8 cellular contexts compared by ENCODE assay signal in the genomic region with DNA sequence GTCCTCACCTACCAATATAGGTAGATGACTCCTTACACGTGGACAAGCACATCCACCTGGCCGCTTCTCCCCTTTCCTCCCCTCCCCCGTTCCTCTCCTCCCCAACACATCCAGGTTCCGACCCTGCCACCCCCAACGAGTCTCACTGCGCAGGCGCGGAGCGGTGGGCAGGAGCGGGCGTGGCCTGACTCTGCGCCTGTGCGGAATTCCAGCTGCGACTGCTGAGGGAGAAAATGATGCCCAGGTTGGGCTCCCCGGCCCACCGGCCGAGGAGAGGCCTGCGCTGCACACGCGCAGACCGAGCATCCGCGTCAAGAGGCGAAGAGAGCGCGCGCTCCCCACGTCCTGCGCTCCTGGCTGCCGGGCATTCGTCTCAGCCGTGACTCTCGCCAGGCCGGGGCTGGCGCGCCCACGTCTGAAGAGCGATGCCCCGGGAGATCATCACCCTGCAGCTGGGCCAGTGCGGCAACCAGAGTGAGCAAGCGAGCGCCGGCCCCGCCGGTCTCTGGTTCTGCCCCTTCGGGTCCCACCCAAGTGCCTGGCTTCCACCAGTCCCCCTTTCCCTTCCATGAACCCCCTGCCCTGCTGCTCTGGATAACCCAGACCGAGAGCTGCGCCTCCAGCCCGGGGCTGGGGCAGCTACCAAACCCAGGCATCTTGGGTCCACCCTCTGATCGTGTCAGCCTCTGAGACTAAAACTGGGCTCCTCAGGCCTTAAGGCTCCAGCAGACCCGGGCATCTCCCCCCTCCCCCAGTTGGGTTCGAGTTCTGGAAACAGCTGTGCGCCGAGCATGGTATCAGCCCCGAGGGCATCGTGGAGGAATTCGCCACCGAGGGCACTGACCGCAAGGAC. TPM values are rescaled to one million over a fixed set of nuclear protein-coding genes. Genes with fewer than 3 reads are reported as not detected.
DNase-seq lines count a peak whose midpoint lies in the region; ATAC-seq and TF ChIP-seq lines count a peak whose summit lies in the region.

A gene (plus strand): TSS at position 206 of the 853 bp plus-strand sequence. CDS start 220 bp downstream, at position 426.

- no peak within 1 kb of the TSS for H3K27ac ChIP-seq in DOHH2 (ENCODE audit: low read depth, low read length)

- TF ChIP-seq CTCF in DOHH2 (IDR thresholded peaks at IDR 0.05; ENCODE audit: low read depth, low read length, poor library complexity, severe bottlenecking) = no peak

- no peaks in the 10 kb centered on the region for H3K27me3 ChIP-seq in DOHH2 (ENCODE audit: control insufficient read depth, low read length)

- peaks cover 13% of the 10 kb centered on the region for H3K27me3 Mint-ChIP-seq in activated CD8-positive, alpha-beta memory T cell treated with anti-CD3 and anti-CD28 coated beads, Interleukin-2, amount 10 ng/mL, durations not matched to agents 7 days and 5 days
- H3K27me3 Mint-ChIP-seq in effector memory CD8-positive, alpha-beta T cell = peaks cover 0 to 10% of the 10 kb centered on the region in 2 donors
- peaks cover 6% of the 10 kb centered on the region for H3K27me3 Mint-ChIP-seq in memory B cell

- H3K36me3 Mint-ChIP-seq in activated CD8-positive, alpha-beta memory T cell treated with anti-CD3 and anti-CD28 coated beads, Interleukin-2, amount 10 ng/mL, durations not matched to agents 7 days and 5 days = peaks cover 3% of the 10 kb centered on the region
- H3K36me3 Mint-ChIP-seq in effector memory CD8-positive, alpha-beta T cell (ENCODE audit: insufficient read depth) = peaks cover 3% of the 10 kb centered on the region
- no peaks in the 10 kb centered on the region for H3K36me3 Mint-ChIP-seq in memory B cell

- H3K27ac Mint-ChIP-seq in activated CD8-positive, alpha-beta memory T cell treated with anti-CD3 and anti-CD28 coated beads, Interleukin-2, amount 10 ng/mL, durations not matched to agents 7 days and 5 days = peak within 1 kb of the TSS; percentile 76
- H3K27ac Mint-ChIP-seq in effector memory CD8-positive, alpha-beta T cell = peak within 1 kb of the TSS; percentile 83 to 84
- no peak within 1 kb of the TSS for H3K27ac Mint-ChIP-seq in memory B cell

- H3K9me3 ChIP-seq in DOHH2 (ENCODE audit: control insufficient read depth, insufficient read depth, low read length) = no peaks in the 10 kb centered on the region

- peaks cover 18% of the 10 kb centered on the region for H3K4me1 Mint-ChIP-seq in activated CD8-positive, alpha-beta memory T cell treated with anti-CD3 and anti-CD28 coated beads, Interleukin-2, amount 10 ng/mL, durations not matched to agents 7 days and 5 days
- H3K4me1 Mint-ChIP-seq in effector memory CD8-positive, alpha-beta T cell (ENCODE audit: low read depth in 2 of 2) = peaks cover 9 to 21% of the 10 kb centered on the region in 2 donors
- peaks cover 24% of the 10 kb centered on the region for H3K4me1 Mint-ChIP-seq in memory B cell

- H3K4me3 Mint-ChIP-seq in activated CD8-positive, alpha-beta memory T cell treated with anti-CD3 and anti-CD28 coated beads, Interleukin-2, amount 10 ng/mL, durations not matched to agents 7 days and 5 days = peak within 1 kb of the TSS; percentile 93
- H3K4me3 Mint-ChIP-seq in effector memory CD8-positive, alpha-beta T cell = peak within 1 kb of the TSS; percentile 90 to 91
- H3K4me3 Mint-ChIP-seq in memory B cell = peak within 1 kb of the TSS; percentile 90

- H3K4me2 ChIP-seq in DOHH2 (ENCODE audit: low read length) = peak within 1 kb of the TSS; percentile 69

- no peaks in the 10 kb centered on the region for H4K20me1 ChIP-seq in DOHH2 (ENCODE audit: control insufficient read depth, insufficient read depth, low read depth, low read length)

- CTCF ChIA-PET in activated CD8-positive, alpha-beta memory T cell treated with anti-CD3 and anti-CD28 coated beads, Interleukin-2, amount 10 ng/mL, durations not matched to agents 7 days and 5 days (lab: Charles Lee) = interaction anchor here (0.6 to 1.6 kb wide), 7 partner anchors 11 to 250 kb away, joined by 3 to 6 read pairs (median 3); no protein-coding TSS in a partner anchor

- ATAC-seq in HG03432 (IDR thresholded peaks at IDR 0.05; ENCODE audit: unreplicated experiment) (peak; percentile 67), memory B cell (ENCODE audit: low read depth) (peak; percentile 74), HG03135 (IDR thresholded peaks at IDR 0.05; ENCODE audit: unreplicated experiment) (no peak)
- ATAC-seq in activated CD8-positive, alpha-beta memory T cell treated with anti-CD3 and anti-CD28 coated beads, Interleukin-2, amount 10 ng/mL, durations not matched to agents 7 days and 5 days = peak; percentile 85
- peak; percentile 88 for ATAC-seq in effector memory CD8-positive, alpha-beta T cell (replicated peaks)

- 0 out of 2 replicates have a peak, but pooled peaks cover 7% of the 10 kb centered on the region for H3F3A ChIP-seq in DOHH2 (ENCODE audit: control insufficient read depth, insufficient read depth)

- H3K36me3 ChIP-seq in DOHH2 (ENCODE audit: control insufficient read depth, low read length) = no peaks in the 10 kb centered on the region

- H3K4me3 ChIP-seq in DOHH2 (ENCODE audit: low read length) = peak within 1 kb of the TSS; percentile 77

- H3K79me2 ChIP-seq in DOHH2 (ENCODE audit: control insufficient read depth, low read length) = no peaks in the 10 kb centered on the region

- H3K9me2 ChIP-seq in DOHH2 (replicated peaks; ENCODE audit: control insufficient read depth, low read length) = no peaks in the 10 kb centered on the region

- H3K4me1 ChIP-seq in DOHH2 (ENCODE audit: control insufficient read depth, low read length) = peaks cover 20% of the 10 kb centered on the region

- peak; percentile 96 for DNase-seq in NCI-H82 (lab: John Stamatoyannopoulos, UW)
- peak; percentile 83 for DNase-seq in activated CD8-positive, alpha-beta memory T cell treated with anti-CD3 and anti-CD28 coated beads, Interleukin-2, amount 10 ng/mL, durations not matched to agents 7 days and 5 days
- peak; percentile 41 to 55 (median 49) for DNase-seq in effector memory CD8-positive, alpha-beta T cell
- DNase-seq in memory B cell (ENCODE audit: low spot score in 2 of 2) = peak; percentile 51 to 57
- DNase-seq in stimulated activated CD8-positive, alpha-beta memory T cell treated with anti-CD3 and anti-CD28 coated beads, Interleukin-12 subunit alpha, Interleukin-12 subunit beta, amount 100 ng/mL, for 4 hours (ENCODE audit: low read depth) = peak; percentile 69

- no peaks in the 10 kb centered on the region for H3K9me3 Mint-ChIP-seq in activated CD8-positive, alpha-beta memory T cell treated with anti-CD3 and anti-CD28 coated beads, Interleukin-2, amount 10 ng/mL, durations not matched to agents 7 days and 5 days (ENCODE audit: low read depth)
- no peaks in the 10 kb centered on the region for H3K9me3 Mint-ChIP-seq in effector memory CD8-positive, alpha-beta T cell
- H3K9me3 Mint-ChIP-seq in memory B cell = peaks cover 2% of the 10 kb centered on the region

RNA-seq across cellular contexts. Expression of the gene that starts here (rescaled TPM):
- 10 to 100 TPM; 13.5 to 14.6 TPM for total RNA-seq in activated CD8-positive, alpha-beta memory T cell treated with anti-CD3 and anti-CD28 coated beads, Interleukin-2, amount 10 ng/mL, durations not matched to agents 7 days and 5 days
